Comparison of ENCODE assay signal across 9 cellular contexts in genomic region chr4:107896158-107896645, GRCh38. TPM values are rescaled to one million over a fixed set of nuclear protein-coding genes. Genes with fewer than 3 reads are reported as not detected.
DNase-seq lines count a peak whose midpoint lies in the region; ATAC-seq and TF ChIP-seq lines count a peak whose summit lies in the region.
"Had no signal": no experiment of that assay in that cellular context is flagged by ENCODE, and none has a peak within 500 bp of the region (broad histone marks: within the 10 kb centered on the region; RNA-seq: fewer than 3 reads in every experiment).

No MANE protein-coding gene starts in this region.

- peaks cover 25% of the 10 kb centered on the region for H3K27me3 Mint-ChIP-seq in activated T-helper 17 cell treated with anti-CD3 and anti-CD28 coated beads, Interleukin-2, amount 50 U/mL, for 72 hours

- peak; percentile 92 for DNase-seq in AG04449 (ENCODE audit: low read depth, low spot score)
- DNase-seq in left kidney (ENCODE audit: low read depth, low spot score) = peak; percentile 39
- no peak for DNase-seq in BE2C
- no peak for DNase-seq in NCI-H1048 (lab: John Stamatoyannopoulos, UW)
- DNase-seq: central memory CD4-positive, alpha-beta T cell had no signal

- H3K27ac Mint-ChIP-seq in activated T-helper 17 cell treated with anti-CD3 and anti-CD28 coated beads, Interleukin-2, amount 50 U/mL, for 72 hours = peak overlapping the region; percentile 68

- POLR2A ChIA-PET in AG04449 (lab: Yijun Ruan, JAX) = no interaction called here
- POLR2A ChIA-PET in HEK293 (lab: Yijun Ruan, JAX) = interaction anchor here (0.6 kb wide), 1 partner anchor 71 kb away, joined by 8 read pairs; no protein-coding TSS in a partner anchor

- H3K9me3 ChIP-seq in HEK293 (ENCODE audit: control insufficient read depth, insufficient read depth, low read depth, low read length) = no peaks in the 10 kb centered on the region
- no peaks in the 10 kb centered on the region; the same call in 1 of the 2 replicates for H3K9me3 ChIP-seq in BE2C

- H3K27ac ChIP-seq in HEK293 (ENCODE audit: extremely low read depth, low read depth, low read length) = no peak overlapping the region

- H3K4me1 ChIP-seq in HEK293 (ENCODE audit: control insufficient read depth, insufficient read depth, low read length) = no peaks in the 10 kb centered on the region
- H3K4me1 ChIP-seq in BE2C = no peaks in the 10 kb centered on the region

- no peaks in the 10 kb centered on the region for H3K36me3 Mint-ChIP-seq in activated T-helper 17 cell treated with anti-CD3 and anti-CD28 coated beads, Interleukin-2, amount 50 U/mL, for 72 hours (ENCODE audit: low read depth)

- TF ChIP-seq CTCF in AG04449 (IDR thresholded peaks at IDR 0.05; ENCODE audit: insufficient read depth, low read length, missing control alignments) (no peak), HEK293 (tag by site-specific recombination; IDR thresholded peaks at IDR 0.05) (no peak), BE2C (IDR thresholded peaks at IDR 0.05; ENCODE audit: low read depth, low read length) (no peak)

- CTCF ChIA-PET in AG04449 (lab: Yijun Ruan, JAX) = interaction anchor here (0.7 to 2.4 kb wide), 3 partner anchors 12 to 138 kb away, joined by 3 to 8 read pairs (median 6); no protein-coding TSS in a partner anchor
- CTCF ChIA-PET in HEK293 (lab: Yijun Ruan, JAX) = interaction anchor here (0.6 to 1.1 kb wide), 3 partner anchors 13 to 585 kb away, joined by 3 to 4 read pairs (median 4); no protein-coding TSS in a partner anchor

- no peak overlapping the region for H3K4me3 ChIP-seq in AG04449 (ENCODE audit: low read depth, low read length)
- no peak overlapping the region for H3K4me3 ChIP-seq in HEK293 (ENCODE audit: low read depth, low read length)
- no peak overlapping the region for H3K4me3 ChIP-seq in BE2C (ENCODE audit: low read depth, low read length)

- H3K36me3 ChIP-seq in HEK293 (ENCODE audit: control insufficient read depth in 2 of 2, insufficient read depth in 1 of 2, low read length in 2 of 2) = peaks cover 0 to 11% of the 10 kb centered on the region in 2 experiments; a peak in 1 of 3 replicates
- H3K36me3 ChIP-seq in BE2C = no peaks in the 10 kb centered on the region

- peak; percentile 95 for ATAC-seq in activated T-helper 17 cell treated with anti-CD3 and anti-CD28 coated beads, Interleukin-2, amount 50 U/mL, for 72 hours (replicated peaks)
- ATAC-seq in HG03460 (IDR thresholded peaks at IDR 0.05; ENCODE audit: unreplicated experiment) = no peak
- ATAC-seq in HG02840 (IDR thresholded peaks at IDR 0.05; ENCODE audit: low FRiP score, unreplicated experiment) = no peak

- H3K4me3 Mint-ChIP-seq in activated T-helper 17 cell treated with anti-CD3 and anti-CD28 coated beads, Interleukin-2, amount 50 U/mL, for 72 hours = no peak overlapping the region

- H3K27me3 ChIP-seq in BE2C = peaks cover 21% of the 10 kb centered on the region

- H3K9me3 Mint-ChIP-seq in activated T-helper 17 cell treated with anti-CD3 and anti-CD28 coated beads, Interleukin-2, amount 50 U/mL, for 72 hours = no peaks in the 10 kb centered on the region

- H3K4me1 Mint-ChIP-seq in activated T-helper 17 cell treated with anti-CD3 and anti-CD28 coated beads, Interleukin-2, amount 50 U/mL, for 72 hours = no peaks in the 10 kb centered on the region

TF ChIP-seq in HEK293, 187 proteins besides CTCF, POLR2A, EP300 and RAD21 (continues in another document):
- TF ChIP-seq PRDM6 (tag by site-specific recombination; IDR thresholded peaks at IDR 0.05) = peak; percentile 86
- TF ChIP-seq PATZ1 (tag by site-specific recombination; IDR thresholded peaks at IDR 0.05) = no peak
- TF ChIP-seq ZNF302 (tag by site-specific recombination; IDR thresholded peaks at IDR 0.05; ENCODE audit: low read depth) = no peak
- TF ChIP-seq ZNF169 (tag by site-specific recombination; IDR thresholded peaks at IDR 0.05) = no peak
- TF ChIP-seq ZBTB49 (tag by site-specific recombination; IDR thresholded peaks at IDR 0.05; ENCODE audit: low read depth) = no peak
- TF ChIP-seq PRDM1 (tag by site-specific recombination; IDR thresholded peaks at IDR 0.05) = peak; percentile 68; the same call in 1 of the 2 replicates
- TF ChIP-seq ZNF138 (tag by site-specific recombination; IDR thresholded peaks at IDR 0.05; ENCODE audit: borderline replicate concordance) = no peak
- TF ChIP-seq ZNF248 (tag by site-specific recombination; IDR thresholded peaks at IDR 0.05) = no peak
- no peak for TF ChIP-seq ZSCAN30 (tag by site-specific recombination; IDR thresholded peaks at IDR 0.05)
- TF ChIP-seq ZBTB6 (tag by site-specific recombination; IDR thresholded peaks at IDR 0.05) = no peak
- TF ChIP-seq FEZF1 (tag by site-specific recombination; IDR thresholded peaks at IDR 0.05) = peak; percentile 39; the same call in 1 of the 2 replicates
- TF ChIP-seq KLF1 (tag by site-specific recombination; IDR thresholded peaks at IDR 0.05) = 0 out of 2 replicates have a peak, but pooled peaks have one; percentile 30
- TF ChIP-seq ZNF174 (tag by site-specific recombination; IDR thresholded peaks at IDR 0.05) = no peak
- no peak for TF ChIP-seq ZNF221 (tag by site-specific recombination; IDR thresholded peaks at IDR 0.05; ENCODE audit: borderline replicate concordance)
- no peak for TF ChIP-seq ZNF658 (tag by site-specific recombination; IDR thresholded peaks at IDR 0.05)
- TF ChIP-seq ZNF510 (tag by site-specific recombination; IDR thresholded peaks at IDR 0.05; ENCODE audit: insufficient replicate concordance) = no peak
- peak; percentile 89 for TF ChIP-seq WT1 (tag by site-specific recombination; IDR thresholded peaks at IDR 0.05)
- TF ChIP-seq ZNF157 (tag by site-specific recombination; IDR thresholded peaks at IDR 0.05) = no peak
- no peak for TF ChIP-seq ZNF214 (tag by site-specific recombination; IDR thresholded peaks at IDR 0.05; ENCODE audit: borderline replicate concordance)
- peak; percentile 19; the same call in 1 of the 2 replicates for TF ChIP-seq ZXDB (tag by site-specific recombination; IDR thresholded peaks at IDR 0.05)
- TF ChIP-seq GFI1B (tag by site-specific recombination; IDR thresholded peaks at IDR 0.05) = peak; percentile 74; the same call in 1 of the 2 replicates
- TF ChIP-seq ZNF530 (tag by site-specific recombination; IDR thresholded peaks at IDR 0.05; ENCODE audit: low read depth) = no peak

RNA-seq across cellular contexts. Expression of gene CYP2U1, which starts 35.1 kb away (rescaled TPM):
- 1 to 10 TPM in 1 of 2 donors, under 1 TPM in 1; 0.90 to 1.3 TPM for total RNA-seq in activated T-helper 17 cell treated with anti-CD3 and anti-CD28 coated beads, Interleukin-2, amount 50 U/mL, for 72 hours
- 6.1 TPM for polyA plus RNA-seq in BE2C (2012; ENCODE audit: insufficient read depth, insufficient read length, low read depth)

Comparison
In these comparisons a context has a peak if more than half of its experiments do, and no peak if none do; other contexts are left out.
1. DNase-seq: peak in AG04449 (single experiment) and left kidney (single experiment); none in BE2C (single experiment) and NCI-H1048 (single experiment).